15 cellular contexts compared by ENCODE assay signal in the genomic region with DNA sequence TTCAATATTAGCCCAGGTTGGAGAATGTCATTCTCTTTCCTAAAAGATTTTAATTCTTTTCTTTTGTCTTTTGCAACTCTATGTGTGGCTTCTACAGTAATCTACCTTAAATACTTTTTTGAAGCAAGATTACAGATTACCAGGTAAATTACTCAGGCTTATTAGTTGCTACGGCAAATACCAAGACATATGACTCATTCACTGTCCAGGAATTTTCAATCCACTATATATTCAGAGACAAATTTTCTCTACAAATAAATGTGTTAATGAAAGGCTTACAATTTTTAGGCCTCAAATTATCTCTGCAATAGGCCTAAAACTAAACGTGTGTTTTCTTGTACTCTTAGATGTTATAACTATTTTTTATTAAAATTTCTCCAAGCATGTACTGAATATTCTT.
DNase-seq lines count a peak whose midpoint lies in the region; ATAC-seq and TF ChIP-seq lines count a peak whose summit lies in the region.
"Had no signal": no experiment of that assay in that cellular context is flagged by ENCODE, and none has a peak within 500 bp of the region (broad histone marks: within the 10 kb centered on the region; RNA-seq: fewer than 3 reads in every experiment).

No MANE protein-coding gene starts in this region.

- no peaks in the 10 kb centered on the region for H3K27me3 Mint-ChIP-seq in endothelial cell (ENCODE audit: unreplicated experiment)
- H3K27me3 Mint-ChIP-seq in nephron (ENCODE audit: low read depth) = no peaks in the 10 kb centered on the region
- no peaks in the 10 kb centered on the region for H3K27me3 Mint-ChIP-seq in T-helper 2 cell treated with Interferon-gamma antibody and Interleukin-4, amounts not matched to agents 5 μg/mL and 100 μg/mL, for 36 hours (ENCODE audit: low read depth)
- H3K27me3 Mint-ChIP-seq: activated naive CD8-positive, alpha-beta T cell treated with anti-CD3 and anti-CD28 coated beads, Interleukin-2, amount 50 U/mL, for 24 hours had no signal

- H3K4me3 ChIP-seq in HL-60 (replicated peaks; ENCODE audit: insufficient read depth, low read length) = no peak overlapping the region
- H3K4me3 ChIP-seq in PC-3 (ENCODE audit: low read length) = no peak overlapping the region
- H3K4me3 ChIP-seq: MG63 had no signal

- DNase-seq in HL-60 (ENCODE audit: low read depth in 1 of 2, low spot score in 1 of 2) (no peak), PC-3 (peak; percentile 52), endothelial cell (ENCODE audit: low spot score) (no peak), DMS153 (lab: John Stamatoyannopoulos, UW) (no peak), GOT3 (lab: John Stamatoyannopoulos, UW) (no peak)
- DNase-seq in T-helper 2 cell treated with Interferon-gamma antibody and Interleukin-4, amounts not matched to agents 5 μg/mL and 100 μg/mL, for 36 hours (ENCODE audit: low spot score) = no peak
- DNase-seq: activated effector memory CD4-positive, alpha-beta T cell treated with anti-CD3 and anti-CD28 coated beads, Interleukin-2, amount 50 U/mL, for 16 hours; activated naive CD8-positive, alpha-beta T cell treated with anti-CD3 and anti-CD28 coated beads, Interleukin-2, amount 50 U/mL, for 24 hours; DMS79; HCEC 1CT; NCI-H1436 had no signal

- H4K20me1 ChIP-seq in PC-3 (ENCODE audit: low read length) = no peaks in the 10 kb centered on the region

- peak; percentile 39; the same call in 1 of the 2 replicates for ATAC-seq in PC-3
- ATAC-seq in GM19035 (IDR thresholded peaks at IDR 0.05; ENCODE audit: unreplicated experiment) = no peak
- ATAC-seq: activated naive CD8-positive, alpha-beta T cell treated with anti-CD3 and anti-CD28 coated beads, Interleukin-2, amount 50 U/mL, for 24 hours had no signal

- POLR2A ChIA-PET in PC-3 (lab: Charles Lee; ENCODE audit: unreplicated experiment) = no interaction called here

- H3K27ac Mint-ChIP-seq in endothelial cell (ENCODE audit: unreplicated experiment) (peak overlapping the region; percentile 96), nephron (peak overlapping the region; percentile 45 to 74 (median 66))
- H3K27ac Mint-ChIP-seq in T-helper 2 cell treated with Interferon-gamma antibody and Interleukin-4, amounts not matched to agents 5 μg/mL and 100 μg/mL, for 36 hours = no peak overlapping the region
- H3K27ac Mint-ChIP-seq: activated naive CD8-positive, alpha-beta T cell treated with anti-CD3 and anti-CD28 coated beads, Interleukin-2, amount 50 U/mL, for 24 hours had no signal

- no peaks in the 10 kb centered on the region for H3K36me3 ChIP-seq in PC-3 (ENCODE audit: low read depth, low read length)
- H3K36me3 ChIP-seq: MG63, neutrophil had no signal

- peak overlapping the region; percentile 75 for H3K4me2 ChIP-seq in PC-3 (ENCODE audit: low read length)

- no peak overlapping the region for H3K9ac ChIP-seq in PC-3 (ENCODE audit: low read length)

- H3K36me3 Mint-ChIP-seq in endothelial cell (ENCODE audit: low read depth, unreplicated experiment) = no peaks in the 10 kb centered on the region
- no peaks in the 10 kb centered on the region for H3K36me3 Mint-ChIP-seq in nephron (ENCODE audit: low read depth)
- no peaks in the 10 kb centered on the region for H3K36me3 Mint-ChIP-seq in T-helper 2 cell treated with Interferon-gamma antibody and Interleukin-4, amounts not matched to agents 5 μg/mL and 100 μg/mL, for 36 hours (ENCODE audit: low read depth)

- peak overlapping the region; percentile 71; the same call in 1 of the 2 replicates for H3K27ac ChIP-seq in HL-60 (replicated peaks)
- H3K27ac ChIP-seq in PC-3 (ENCODE audit: low read length) = peak overlapping the region; percentile 12; the same call in 1 of the 2 replicates
- H3K27ac ChIP-seq: neutrophil had no signal

- no peaks in the 10 kb centered on the region for H3K9me3 ChIP-seq in PC-3 (ENCODE audit: low read length)
- H3K9me3 ChIP-seq: MG63, neutrophil had no signal

- no peaks in the 10 kb centered on the region for H3K27me3 ChIP-seq in HL-60 (ENCODE audit: insufficient read depth, poor library complexity, severe bottlenecking)
- no peaks in the 10 kb centered on the region for H3K27me3 ChIP-seq in PC-3 (ENCODE audit: low read length)
- H3K27me3 ChIP-seq: MG63, neutrophil had no signal

- H3K9me3 Mint-ChIP-seq in endothelial cell (ENCODE audit: unreplicated experiment) (no peaks in the 10 kb centered on the region), nephron (no peaks in the 10 kb centered on the region)
- no peaks in the 10 kb centered on the region for H3K9me3 Mint-ChIP-seq in T-helper 2 cell treated with Interferon-gamma antibody and Interleukin-4, amounts not matched to agents 5 μg/mL and 100 μg/mL, for 36 hours
- H3K9me3 Mint-ChIP-seq: activated naive CD8-positive, alpha-beta T cell treated with anti-CD3 and anti-CD28 coated beads, Interleukin-2, amount 50 U/mL, for 24 hours had no signal

- TF ChIP-seq CTCF in HL-60 (IDR thresholded peaks at IDR 0.05; ENCODE audit: insufficient read depth, low read length) (no peak), PC-3 (conservative IDR thresholded peaks at IDR 0.05; ENCODE audit: low read depth, low read length) (no peak), endothelial cell (IDR thresholded peaks at IDR 0.05; ENCODE audit: unreplicated experiment) (no peak), nephron (IDR thresholded peaks at IDR 0.05; ENCODE audit: unreplicated experiment in 3 of 3) (no peak)

- H3K4me1 Mint-ChIP-seq in endothelial cell (ENCODE audit: unreplicated experiment) (peaks cover 42% of the 10 kb centered on the region), nephron (peaks cover 33% of the 10 kb centered on the region)
- H3K4me1 Mint-ChIP-seq in T-helper 2 cell treated with Interferon-gamma antibody and Interleukin-4, amounts not matched to agents 5 μg/mL and 100 μg/mL, for 36 hours (ENCODE audit: low read depth) = peaks cover 12% of the 10 kb centered on the region

- H3K79me2 ChIP-seq in PC-3 (ENCODE audit: low read length) = no peaks in the 10 kb centered on the region

- H2AFZ ChIP-seq in PC-3 (ENCODE audit: low read length) = no peak overlapping the region

- no peaks in the 10 kb centered on the region for H3F3A ChIP-seq in PC-3 (ENCODE audit: low read length, unreplicated experiment)

- no TSS peak for BruUV-seq in PC-3 (replicated peaks; lab: Mats Ljungman, UMichigan)

- CTCF ChIA-PET in PC-3 (lab: Charles Lee) = no interaction called here

- intact Hi-C loops in PC-3 (cut with micrococcal nuclease) = loop anchor here (5.0 to 10.0 kb wide), 2 partner anchors 75 to 142 kb away; no protein-coding TSS in a partner anchor

- H3K4me3 Mint-ChIP-seq in endothelial cell (ENCODE audit: unreplicated experiment) (no peak overlapping the region), nephron (no peak overlapping the region)
- no peak overlapping the region for H3K4me3 Mint-ChIP-seq in T-helper 2 cell treated with Interferon-gamma antibody and Interleukin-4, amounts not matched to agents 5 μg/mL and 100 μg/mL, for 36 hours
- H3K4me3 Mint-ChIP-seq: activated naive CD8-positive, alpha-beta T cell treated with anti-CD3 and anti-CD28 coated beads, Interleukin-2, amount 50 U/mL, for 24 hours had no signal

- peaks cover 37% of the 10 kb centered on the region for H3K4me1 ChIP-seq in PC-3 (ENCODE audit: insufficient read depth, low read length)

- no peaks in the 10 kb centered on the region for H3K9me2 ChIP-seq in PC-3 (replicated peaks; ENCODE audit: low read length)
